ENCODE assay signal across 8 cellular contexts in the genomic region with DNA sequence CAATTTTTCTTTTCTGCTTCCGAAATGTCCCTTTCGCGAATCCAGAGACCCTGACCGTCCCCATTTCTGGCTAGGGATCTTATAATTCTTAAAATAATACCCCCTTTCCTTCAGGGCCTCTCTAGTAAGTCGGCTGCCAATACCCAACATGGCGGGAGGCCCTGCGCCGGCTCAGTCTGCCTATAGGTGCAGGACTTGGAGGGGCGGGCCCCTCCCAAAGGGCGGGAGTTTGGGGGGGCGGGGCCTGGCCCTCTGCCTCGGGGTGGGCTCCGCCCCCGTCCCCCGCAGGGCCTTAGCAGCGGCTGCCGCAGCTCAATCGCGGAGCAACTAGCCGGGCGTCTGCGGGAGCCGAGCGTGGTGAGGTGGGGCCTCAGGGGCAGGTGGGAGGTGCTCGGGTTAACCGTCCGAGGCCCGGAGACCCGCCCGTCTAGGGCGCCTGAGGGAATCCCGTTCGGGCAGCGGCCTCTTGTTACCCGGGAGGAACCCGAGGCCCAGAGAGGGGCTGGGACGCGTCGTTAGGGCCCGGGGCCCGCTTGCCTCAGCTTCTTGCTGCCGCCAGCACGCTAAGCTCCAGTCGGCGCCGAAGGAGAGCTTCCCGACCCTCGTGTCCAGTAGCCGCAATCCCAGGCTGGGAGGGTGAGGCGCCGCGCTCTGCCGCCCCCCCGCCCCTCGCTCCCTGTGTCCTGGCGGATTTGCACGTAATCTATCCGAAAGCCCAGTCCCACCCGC. TPM values are rescaled to one million over a fixed set of nuclear protein-coding genes. Genes with fewer than 3 reads are reported as not detected.
A peak's percentile ranks its signal among the peaks of the same experiment; 100 is the strongest.
DNase-seq lines count a peak whose midpoint lies in the region; ATAC-seq and TF ChIP-seq lines count a peak whose summit lies in the region.

A gene with protein sequence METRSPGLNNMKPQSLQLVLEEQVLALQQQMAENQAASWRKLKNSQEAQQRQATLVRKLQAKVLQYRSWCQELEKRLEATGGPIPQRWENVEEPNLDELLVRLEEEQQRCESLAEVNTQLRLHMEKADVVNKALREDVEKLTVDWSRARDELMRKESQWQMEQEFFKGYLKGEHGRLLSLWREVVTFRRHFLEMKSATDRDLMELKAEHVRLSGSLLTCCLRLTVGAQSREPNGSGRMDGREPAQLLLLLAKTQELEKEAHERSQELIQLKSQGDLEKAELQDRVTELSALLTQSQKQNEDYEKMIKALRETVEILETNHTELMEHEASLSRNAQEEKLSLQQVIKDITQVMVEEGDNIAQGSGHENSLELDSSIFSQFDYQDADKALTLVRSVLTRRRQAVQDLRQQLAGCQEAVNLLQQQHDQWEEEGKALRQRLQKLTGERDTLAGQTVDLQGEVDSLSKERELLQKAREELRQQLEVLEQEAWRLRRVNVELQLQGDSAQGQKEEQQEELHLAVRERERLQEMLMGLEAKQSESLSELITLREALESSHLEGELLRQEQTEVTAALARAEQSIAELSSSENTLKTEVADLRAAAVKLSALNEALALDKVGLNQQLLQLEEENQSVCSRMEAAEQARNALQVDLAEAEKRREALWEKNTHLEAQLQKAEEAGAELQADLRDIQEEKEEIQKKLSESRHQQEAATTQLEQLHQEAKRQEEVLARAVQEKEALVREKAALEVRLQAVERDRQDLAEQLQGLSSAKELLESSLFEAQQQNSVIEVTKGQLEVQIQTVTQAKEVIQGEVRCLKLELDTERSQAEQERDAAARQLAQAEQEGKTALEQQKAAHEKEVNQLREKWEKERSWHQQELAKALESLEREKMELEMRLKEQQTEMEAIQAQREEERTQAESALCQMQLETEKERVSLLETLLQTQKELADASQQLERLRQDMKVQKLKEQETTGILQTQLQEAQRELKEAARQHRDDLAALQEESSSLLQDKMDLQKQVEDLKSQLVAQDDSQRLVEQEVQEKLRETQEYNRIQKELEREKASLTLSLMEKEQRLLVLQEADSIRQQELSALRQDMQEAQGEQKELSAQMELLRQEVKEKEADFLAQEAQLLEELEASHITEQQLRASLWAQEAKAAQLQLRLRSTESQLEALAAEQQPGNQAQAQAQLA (N-terminal part only) (plus strand): TSS at position 718 of the 729 bp plus-strand sequence. CDS start 6,770 bp downstream, outside the sequence.

- H3K4me3 ChIP-seq in Peyer's patch (peak within 1 kb of the TSS; percentile 77 to 98 (median 84)), muscle layer of colon (ENCODE audit: low read depth in 1 of 2, low read length in 2 of 2) (peak within 1 kb of the TSS; percentile 56 to 99)

- no peak for TF ChIP-seq CTCF in Peyer's patch (IDR thresholded peaks at IDR 0.05)

- peak within 1 kb of the TSS; percentile 96 for H3K27ac ChIP-seq in KOPT-K1 (ENCODE audit: low read depth, low read length, poor library complexity, severe bottlenecking)
- peak within 1 kb of the TSS; percentile 82 to 92 (median 90) for H3K27ac ChIP-seq in Peyer's patch
- H3K27ac ChIP-seq in muscle layer of colon (ENCODE audit: low read depth, low read length): peak within 1 kb of the TSS; percentile 86

- H3K36me3 ChIP-seq in KOPT-K1 (ENCODE audit: insufficient read depth, low read length): peaks cover 9% of the 10 kb centered on the region
- H3K36me3 ChIP-seq in Peyer's patch: no peaks in the 10 kb centered on the region
- no peaks in the 10 kb centered on the region for H3K36me3 ChIP-seq in muscle layer of colon (ENCODE audit: insufficient read depth, low read length)

- peak within 1 kb of the TSS; percentile 89 for H3K9ac ChIP-seq in muscle layer of colon (ENCODE audit: low read length)

- peak; percentile 97 for DNase-seq in DMS79 treated with DMSO at 0.1 percent for 48 hours (lab: John Stamatoyannopoulos, UW)
- peak; percentile 93 to 97 (median 95) for DNase-seq in Peyer's patch
- peak; percentile 96 for DNase-seq in activated T-cell treated with anti-CD3 and anti-CD28 coated beads, Interleukin-2, amount 50 U/mL, for 48 hours
- DNase-seq in stimulated activated CD8-positive, alpha-beta memory T cell treated with anti-CD3 and anti-CD28 coated beads, Interleukin-7, amount 100 ng/mL, for 1 hour (ENCODE audit: low read depth in 2 of 2): peak; percentile 81 to 82

- ATAC-seq in GM21825 (IDR thresholded peaks at IDR 0.05; ENCODE audit: unreplicated experiment) (peak; percentile 88), esophagus mucosa (peak; percentile 95)

- H3K4me1 ChIP-seq in Peyer's patch: peaks cover 0 to 8% (median 0%) of the 10 kb centered on the region in 4 donors
- H3K4me1 ChIP-seq in muscle layer of colon (ENCODE audit: insufficient read depth, low read length): peaks cover 13% of the 10 kb centered on the region

- H3K9me3 ChIP-seq in KOPT-K1 (ENCODE audit: insufficient read depth, low read length, poor library complexity, severe bottlenecking): no peaks in the 10 kb centered on the region
- H3K9me3 ChIP-seq in Peyer's patch: no peaks in the 10 kb centered on the region
- no peaks in the 10 kb centered on the region for H3K9me3 ChIP-seq in muscle layer of colon (ENCODE audit: low read length)

- no peaks in the 10 kb centered on the region for H3K27me3 ChIP-seq in Peyer's patch
- no peaks in the 10 kb centered on the region for H3K27me3 ChIP-seq in muscle layer of colon (ENCODE audit: control insufficient read depth in 1 of 2, insufficient read depth in 2 of 2, low read length in 2 of 2)

- TF ChIP-seq POLR2A in Peyer's patch (IDR thresholded peaks at IDR 0.05): peak; percentile 14 to 35

RNA-seq across cellular contexts. Expression of the gene that starts here (rescaled TPM):
- total RNA-seq in Peyer's patch (100 to 1,000 TPM in 1 of 4 donors, 10 to 100 TPM in 3; 26.1 to 121 (median 38.3) TPM), esophagus mucosa (13.6 TPM)

Comparison
In these comparisons a context has a peak if more than half of its experiments do, and no peak if none do; other contexts are left out.
1. Peak in every context shown above with its lines: DNase-seq, ATAC-seq, H3K4me3 ChIP-seq and H3K27ac ChIP-seq.